ENCODE assay signal across 1 cellular context in the genomic region with DNA sequence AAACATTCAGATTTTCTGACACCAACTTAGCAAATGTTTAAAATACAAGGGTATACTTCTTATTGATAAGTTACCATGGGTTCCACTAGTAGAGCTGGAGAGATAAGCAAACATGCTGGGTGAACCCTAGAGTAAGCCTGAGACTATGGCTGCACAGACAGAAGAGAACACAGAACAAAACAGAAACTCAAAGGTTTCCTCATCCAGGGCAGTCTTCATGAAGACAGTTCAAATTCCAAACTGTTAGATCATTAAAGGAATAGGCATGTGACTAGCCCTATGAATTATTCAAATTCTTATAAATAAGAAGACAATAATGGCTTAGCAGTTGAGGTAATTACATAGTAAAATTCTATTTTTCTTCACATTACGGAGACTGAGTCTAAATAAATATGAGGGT.
TF ChIP-seq lines count a peak whose summit lies in the region.

No MANE protein-coding gene starts in this region.

TF ChIP-seq in K562, 482 proteins besides CTCF, POLR2A, EP300 and RAD21:
- TF ChIP-seq ZC3H4 (CRISPR knock-in tag; IDR thresholded peaks at IDR 0.05; ENCODE audit: borderline replicate concordance) (no peak), U2AF2 (optimal IDR thresholded peaks at IDR 0.05; ENCODE audit: low read depth, low read length) (no peak), KAT2B (IDR thresholded peaks at IDR 0.05; ENCODE audit: low read depth, low read length) (no peak), KDM4B (IDR thresholded peaks at IDR 0.05; ENCODE audit: borderline replicate concordance in 2 of 2, low read depth in 1 of 2) (no peak), NFYB (IDR thresholded peaks at IDR 0.05; ENCODE audit: extremely low read depth, insufficient read length) (no peak), ZNF639 (CRISPR knock-in tag; conservative IDR thresholded peaks at IDR 0.05 in 1 of 2, IDR thresholded peaks at IDR 0.05 in 1 of 2) (no peak)
